In the genomic region with DNA sequence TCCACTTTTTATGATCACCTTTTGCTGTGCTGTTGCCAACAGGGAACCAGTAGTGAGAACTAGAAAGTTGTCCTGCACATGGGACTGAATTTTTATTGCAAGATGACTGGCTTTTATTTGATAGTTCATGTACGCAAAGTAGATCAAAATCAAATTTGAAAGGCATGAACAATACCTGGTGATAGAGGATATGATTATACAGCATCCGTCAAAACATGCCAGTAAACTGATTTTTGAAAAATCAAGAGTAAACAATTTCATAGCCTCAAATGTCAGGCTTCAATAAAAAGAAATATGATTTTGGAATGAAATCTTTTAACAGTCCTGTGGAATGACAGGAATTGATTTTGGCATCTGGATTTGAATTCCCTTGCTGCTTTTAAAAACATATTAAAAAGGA, we compare ENCODE assay signal across 7 cellular contexts.
"Had no signal": no experiment of that assay in that cellular context is flagged by ENCODE, and none has a peak within 500 bp of the region (broad histone marks: within the 10 kb centered on the region; RNA-seq: fewer than 3 reads in every experiment).

No MANE protein-coding gene starts in this region.

- H3K36me3 Mint-ChIP-seq: IgD-negative memory B cell had no signal

- H3K4me1 Mint-ChIP-seq: IgD-negative memory B cell had no signal

- H3K27ac ChIP-seq: HL-60 had no signal

- H3K4me3 ChIP-seq: K562 had no signal

- H3K4me3 Mint-ChIP-seq: IgD-negative memory B cell had no signal

- H3K27me3 Mint-ChIP-seq: IgD-negative memory B cell had no signal

- ATAC-seq: HepG2, K562 had no signal

- FAIRE-seq: HepG2, HTR-8/SVneo, K562 had no signal

- DNase-seq: IMR-90, KBM-7 had no signal

- H3K9me3 Mint-ChIP-seq: IgD-negative memory B cell had no signal
